8 cellular contexts compared by ENCODE assay signal in genomic region chr1:1471389-1472045, GRCh38. TPM values are rescaled to one million over a fixed set of nuclear protein-coding genes. Genes with fewer than 3 reads are reported as not detected.
A peak's percentile ranks its signal among the peaks of the same experiment; 100 is the strongest.
DNase-seq lines count a peak whose midpoint lies in the region; ATAC-seq and TF ChIP-seq lines count a peak whose summit lies in the region.

TSS of gene ATAD3B (plus strand) at chr1:1471765. CDS start at chr1:1471885, 120 bp downstream.

- ATAC-seq in GM19372 (IDR thresholded peaks at IDR 0.05; ENCODE audit: low read depth, unreplicated experiment) = peak; percentile 85
- peak; percentile 67 for ATAC-seq in HG03558 (IDR thresholded peaks at IDR 0.05; ENCODE audit: extremely low read depth, unreplicated experiment)
- ATAC-seq in left lung = peak; percentile 98

- H3K36me3 ChIP-seq in left lung = peaks cover 0 to under 1% of the 10 kb centered on the region in 2 donors

- peak; percentile 72 for DNase-seq in NCI-H774 (lab: John Stamatoyannopoulos, UW)
- DNase-seq in activated CD4-positive, alpha-beta T cell treated with anti-CD3 and anti-CD28 coated beads, Interleukin-2, amount 50 U/mL, for 4 hours = peak; percentile 90 to 91
- peak; percentile 95 to 96 for DNase-seq in left lung
- peak; percentile 92 for DNase-seq in stimulated activated CD4-positive, alpha-beta T cell treated with anti-CD3 and anti-CD28 coated beads, Interleukin-2, amount 100 ng/mL, for 4 hours (ENCODE audit: low read depth)

- H3K4me3 Mint-ChIP-seq in dendritic cell treated with granulocyte-macrophage colony-stimulating factor and Interleukin-4, amounts not matched to agents 40 ng/mL and 50 ng/mL, for 4 days = peak within 1 kb of the TSS; percentile 82

- H3K27me3 ChIP-seq in left lung = no peaks in the 10 kb centered on the region

- H3K27ac ChIP-seq in C4-2B = peak within 1 kb of the TSS; percentile 73
- H3K27ac ChIP-seq in left lung = peak within 1 kb of the TSS; percentile 61 to 80

- H3K4me1 Mint-ChIP-seq in dendritic cell treated with granulocyte-macrophage colony-stimulating factor and Interleukin-4, amounts not matched to agents 40 ng/mL and 50 ng/mL, for 4 days (ENCODE audit: low read depth) = peaks cover 29% of the 10 kb centered on the region

- intact Hi-C loops in dendritic cell treated with granulocyte-macrophage colony-stimulating factor and Interleukin-4, amounts not matched to agents 40 ng/mL and 50 ng/mL, for 4 days (cut with micrococcal nuclease) = loop anchor here (2.0 kb wide), 1 partner anchor 65 kb away; the partner anchor contains the start of gene MRPL20
- intact Hi-C loops in left lung (cut with DNase I) = no loop called here

- peaks cover 28% of the 10 kb centered on the region for H3K36me3 Mint-ChIP-seq in dendritic cell treated with granulocyte-macrophage colony-stimulating factor and Interleukin-4, amounts not matched to agents 40 ng/mL and 50 ng/mL, for 4 days (ENCODE audit: low read depth)

- TF ChIP-seq CTCF in C4-2B (conservative IDR thresholded peaks at IDR 0.05) = no peak
- no peak for TF ChIP-seq CTCF in left lung (IDR thresholded peaks at IDR 0.05)

- H3K4me3 ChIP-seq in left lung = peak within 1 kb of the TSS; percentile 72 to 78

- H3K27me3 Mint-ChIP-seq in dendritic cell treated with granulocyte-macrophage colony-stimulating factor and Interleukin-4, amounts not matched to agents 40 ng/mL and 50 ng/mL, for 4 days = no peaks in the 10 kb centered on the region

- no peaks in the 10 kb centered on the region for H3K9me3 ChIP-seq in left lung

- peak within 1 kb of the TSS; percentile 86 for H3K27ac Mint-ChIP-seq in dendritic cell treated with granulocyte-macrophage colony-stimulating factor and Interleukin-4, amounts not matched to agents 40 ng/mL and 50 ng/mL, for 4 days

- peaks cover 9 to 31% of the 10 kb centered on the region in 2 donors for H3K4me1 ChIP-seq in left lung

- no peaks in the 10 kb centered on the region for H3K9me3 Mint-ChIP-seq in dendritic cell treated with granulocyte-macrophage colony-stimulating factor and Interleukin-4, amounts not matched to agents 40 ng/mL and 50 ng/mL, for 4 days

RNA-seq across cellular contexts. Expression of gene ATAD3B, which starts in this region (rescaled TPM):
- 10 to 100 TPM; 19.4 to 30.7 TPM for total RNA-seq in left lung

Comparison
In these comparisons a context has a peak if more than half of its experiments do, and no peak if none do; other contexts are left out.
1. Peak in every context shown above with its lines: DNase-seq, ATAC-seq, H3K4me3 ChIP-seq and H3K27ac ChIP-seq.